In genomic region chr4:145825255-145825654, GRCh38 we compare ENCODE assay signal across 25 cellular contexts.
"Had no signal": no experiment of that assay in that cellular context is flagged by ENCODE, and none has a peak within 500 bp of the region (broad histone marks: within the 10 kb centered on the region; RNA-seq: fewer than 3 reads in every experiment).

No MANE protein-coding gene starts in this region.

- H3K4me3 ChIP-seq: cardiac muscle cell, sigmoid colon, smooth muscle cell, thyroid gland had no signal

- H3K27me3 Mint-ChIP-seq: activated CD4-positive, alpha-beta memory T cell treated with anti-CD3 and anti-CD28 coated beads for 36 hours; activated CD4-positive, alpha-beta T cell treated with anti-CD3 and anti-CD28 coated beads for 36 hours; activated naive CD4-positive, alpha-beta T cell treated with anti-CD3 and anti-CD28 coated beads, Interleukin-2, amount 10 ng/mL, durations not matched to agents 7 days and 5 days; activated naive CD8-positive, alpha-beta T cell treated with anti-CD3 and anti-CD28 coated beads, Interleukin-2, amount 50 U/mL, for 24 hours; memory B cell had no signal

- H3K27ac ChIP-seq: cardiac muscle cell, sigmoid colon, thyroid gland had no signal

- H3K9me3 Mint-ChIP-seq: activated CD4-positive, alpha-beta memory T cell treated with anti-CD3 and anti-CD28 coated beads for 36 hours; activated naive CD4-positive, alpha-beta T cell treated with anti-CD3 and anti-CD28 coated beads, Interleukin-2, amount 10 ng/mL, durations not matched to agents 7 days and 5 days; activated naive CD8-positive, alpha-beta T cell treated with anti-CD3 and anti-CD28 coated beads, Interleukin-2, amount 50 U/mL, for 24 hours; memory B cell; nephron; T-helper 2 cell treated with Interferon-gamma antibody and Interleukin-4, amounts not matched to agents 5 μg/mL and 100 μg/mL, for 36 hours had no signal

- H3K36me3 ChIP-seq: thyroid gland had no signal

- FAIRE-seq: keratinocyte, TTC549 had no signal

- H3K9me3 ChIP-seq: sigmoid colon, thyroid gland had no signal

- H3K4me2 ChIP-seq: smooth muscle cell had no signal

- H3K27ac Mint-ChIP-seq: activated CD4-positive, alpha-beta memory T cell treated with anti-CD3 and anti-CD28 coated beads for 36 hours; activated CD4-positive, alpha-beta T cell treated with anti-CD3 and anti-CD28 coated beads for 36 hours; activated naive CD4-positive, alpha-beta T cell treated with anti-CD3 and anti-CD28 coated beads, Interleukin-2, amount 10 ng/mL, durations not matched to agents 7 days and 5 days; activated naive CD8-positive, alpha-beta T cell treated with anti-CD3 and anti-CD28 coated beads, Interleukin-2, amount 50 U/mL, for 24 hours; memory B cell; nephron; T-helper 2 cell treated with Interferon-gamma antibody and Interleukin-4, amounts not matched to agents 5 μg/mL and 100 μg/mL, for 36 hours had no signal

- H3K4me3 Mint-ChIP-seq: activated CD4-positive, alpha-beta memory T cell treated with anti-CD3 and anti-CD28 coated beads for 36 hours; activated CD4-positive, alpha-beta T cell treated with anti-CD3 and anti-CD28 coated beads for 36 hours; activated naive CD4-positive, alpha-beta T cell treated with anti-CD3 and anti-CD28 coated beads, Interleukin-2, amount 10 ng/mL, durations not matched to agents 7 days and 5 days; activated naive CD8-positive, alpha-beta T cell treated with anti-CD3 and anti-CD28 coated beads, Interleukin-2, amount 50 U/mL, for 24 hours; memory B cell; nephron; T-helper 2 cell treated with Interferon-gamma antibody and Interleukin-4, amounts not matched to agents 5 μg/mL and 100 μg/mL, for 36 hours had no signal

- ATAC-seq: activated CD4-positive, alpha-beta T cell treated with anti-CD3 and anti-CD28 coated beads for 36 hours; activated naive CD8-positive, alpha-beta T cell treated with anti-CD3 and anti-CD28 coated beads, Interleukin-2, amount 50 U/mL, for 24 hours; left colon had no signal

- H3K27me3 ChIP-seq: cardiac muscle cell, sigmoid colon, thyroid gland had no signal

- DNase-seq: activated CD4-positive, alpha-beta memory T cell treated with anti-CD3 and anti-CD28 coated beads for 36 hours; activated CD4-positive, alpha-beta T cell treated with anti-CD3 and anti-CD28 coated beads for 36 hours; activated naive CD4-positive, alpha-beta T cell treated with anti-CD3 and anti-CD28 coated beads, Interleukin-2, amount 10 ng/mL, durations not matched to agents 7 days and 5 days; activated naive CD8-positive, alpha-beta T cell treated with anti-CD3 and anti-CD28 coated beads, Interleukin-2, amount 50 U/mL, for 24 hours; activated T-cell treated with anti-CD3 and anti-CD28 coated beads, Interleukin-2, amount 50 U/mL, for 48 hours; effector CD4-positive, alpha-beta T cell; erythroblast; foreskin fibroblast; left colon; occipital lobe; posterior cingulate gyrus; sigmoid colon; stimulated activated CD4-positive, alpha-beta T cell treated with anti-CD3 and anti-CD28 coated beads, Interleukin-15, amount 100 ng/mL, for 24 hours; stimulated activated CD4-positive, alpha-beta T cell treated with anti-CD3 and anti-CD28 coated beads, Interleukin-2, amount 100 ng/mL, for 48 hours; stimulated activated CD8-positive, alpha-beta memory T cell treated with anti-CD3 and anti-CD28 coated beads, Interleukin-4, amount 100 ng/mL, for 48 hours; stimulated activated naive CD4-positive, alpha-beta T cell treated with Interleukin-2 at 50 U/mL for 16 hours; substantia nigra; thyroid gland had no signal
